15 cellular contexts compared by ENCODE assay signal in the genomic region with DNA sequence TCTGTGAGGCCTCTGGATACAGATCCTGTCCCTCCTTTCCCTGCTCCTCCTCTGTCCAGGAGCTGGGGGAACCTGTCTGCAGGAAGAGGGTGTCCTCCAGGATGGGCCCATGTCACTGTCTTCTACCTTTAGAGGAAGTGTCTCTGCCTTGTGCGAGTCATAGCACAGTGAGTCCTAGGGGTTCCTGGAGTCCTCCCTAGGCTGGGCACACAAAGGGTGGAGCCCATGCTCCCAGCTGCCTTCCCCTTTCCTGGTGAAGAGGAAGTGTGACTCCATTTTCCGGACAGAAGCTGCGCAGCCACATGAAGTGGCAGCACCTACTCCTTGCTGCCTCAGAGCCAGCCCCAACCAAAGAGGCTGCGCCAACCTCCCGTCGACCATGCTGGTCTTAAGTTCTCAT.
DNase-seq lines count a peak whose midpoint lies in the region; ATAC-seq and TF ChIP-seq lines count a peak whose summit lies in the region.
"Had no signal": no experiment of that assay in that cellular context is flagged by ENCODE, and none has a peak within 500 bp of the region (broad histone marks: within the 10 kb centered on the region; RNA-seq: fewer than 3 reads in every experiment).

No MANE protein-coding gene starts in this region.

- H3K36me3 ChIP-seq in right atrium auricular region (no peaks in the 10 kb centered on the region), neuronal stem cell (replicated peaks in 1 of 2; ENCODE audit: control insufficient read depth in 2 of 2, insufficient read depth in 2 of 2, low read length in 2 of 2) (no peaks in the 10 kb centered on the region), BE2C (no peaks in the 10 kb centered on the region)

- H3K9ac ChIP-seq in neuronal stem cell (ENCODE audit: low read depth, low read length, poor library complexity) = no peak overlapping the region

- H2BK12ac ChIP-seq in neuronal stem cell (ENCODE audit: low read length) = no peak overlapping the region

- no peak overlapping the region for H3K23ac ChIP-seq in neuronal stem cell (ENCODE audit: low read depth, low read length, poor library complexity)

- peak overlapping the region; percentile 24 for H3K18ac ChIP-seq in neuronal stem cell (ENCODE audit: low read length)

- no peaks in the 10 kb centered on the region for H3K4me1 ChIP-seq in right cardiac atrium (ENCODE audit: control insufficient read depth, insufficient read depth, low read length)
- H3K4me1 ChIP-seq in right atrium auricular region = no peaks in the 10 kb centered on the region
- H3K4me1 ChIP-seq in neuronal stem cell (ENCODE audit: control insufficient read depth in 2 of 2, insufficient read depth in 1 of 2, low read depth in 1 of 2, low read length in 2 of 2) = peaks cover 0 to 15% of the 10 kb centered on the region in 2 donors
- no peaks in the 10 kb centered on the region for H3K4me1 ChIP-seq in BE2C

- H2AK5ac ChIP-seq in neuronal stem cell (ENCODE audit: low read depth, low read length) = no peak overlapping the region

- H3K4me1 Mint-ChIP-seq in chondrocyte (ENCODE audit: low read depth) = no peaks in the 10 kb centered on the region
- H3K4me1 Mint-ChIP-seq: B cell; CD4-positive, alpha-beta memory T cell had no signal

- DNase-seq in right cardiac atrium (peak in 2 of 3 donors; percentile 4 to 13), right atrium auricular region (ENCODE audit: low spot score) (no peak), chondrocyte (ENCODE audit: low spot score) (peak; percentile 46), neuronal stem cell (ENCODE audit: low spot score) (no peak), BE2C (no peak)
- DNase-seq: CD4-positive, alpha-beta memory T cell; DMS153; DMS79 treated with DMSO at 0.1 percent for 48 hours; EL; H7 had no signal

- H3K27me3 ChIP-seq in right cardiac atrium (ENCODE audit: control insufficient read depth, insufficient read depth) = no peaks in the 10 kb centered on the region
- H3K27me3 ChIP-seq in right atrium auricular region = no peaks in the 10 kb centered on the region
- no peaks in the 10 kb centered on the region for H3K27me3 ChIP-seq in neuronal stem cell (ENCODE audit: control insufficient read depth in 3 of 3, insufficient read depth in 3 of 3, low read depth in 1 of 3, low read length in 3 of 3)
- H3K27me3 ChIP-seq in BE2C = no peaks in the 10 kb centered on the region

- H4K8ac ChIP-seq in neuronal stem cell (ENCODE audit: low read depth, low read length) = no peak overlapping the region

- intact Hi-C loops in right cardiac atrium (cut with DNase I) = no loop called here

- TF ChIP-seq CTCF in right atrium auricular region (IDR thresholded peaks at IDR 0.05) (no peak), chondrocyte (IDR thresholded peaks at IDR 0.05) (no peak), BE2C (IDR thresholded peaks at IDR 0.05; ENCODE audit: low read depth, low read length) (no peak)

- WGBS in right cardiac atrium = 84% methylated on average over 6 of the region's 6 CpGs
- no CpG with 5 or more reads among the region's 6 CpGs for WGBS in neuronal stem cell (ENCODE audit: extremely low coverage in 2 of 2, insufficient read length in 2 of 2, insufficient replicate concordance in 1 of 2), 2 donors

- H3K27ac ChIP-seq in right cardiac atrium (ENCODE audit: low read length) (no peak overlapping the region), right atrium auricular region (no peak overlapping the region), neuronal stem cell (replicated peaks; ENCODE audit: low read length) (no peak overlapping the region)
- H3K27ac ChIP-seq: C4-2B had no signal

- H3K9me3 ChIP-seq in right cardiac atrium (ENCODE audit: control insufficient read depth, low read length) (no peaks in the 10 kb centered on the region), right atrium auricular region (peaks cover 0 to 32% of the 10 kb centered on the region in 2 donors), neuronal stem cell (replicated peaks in 1 of 2; ENCODE audit: control insufficient read depth in 2 of 2, insufficient read depth in 1 of 2, low read depth in 1 of 2, low read length in 2 of 2) (peaks cover 0 to 20% of the 10 kb centered on the region in 2 donors), BE2C (no peaks in the 10 kb centered on the region; the same call in 1 of the 2 replicates)

- H3K27ac Mint-ChIP-seq in chondrocyte (ENCODE audit: unreplicated experiment) = no peak overlapping the region
- H3K27ac Mint-ChIP-seq: B cell; CD4-positive, alpha-beta memory T cell; GM23338 had no signal

- H3K14ac ChIP-seq in neuronal stem cell (ENCODE audit: low read length) = no peak overlapping the region

- H2BK5ac ChIP-seq in neuronal stem cell (ENCODE audit: low read length) = no peak overlapping the region

- no peaks in the 10 kb centered on the region for H3K79me1 ChIP-seq in neuronal stem cell (ENCODE audit: low read depth, low read length)

- H3K27me3 Mint-ChIP-seq in chondrocyte (ENCODE audit: low read depth) = no peaks in the 10 kb centered on the region
- H3K27me3 Mint-ChIP-seq: B cell had no signal

- no peak overlapping the region for H4K91ac ChIP-seq in neuronal stem cell (ENCODE audit: low read depth, low read length, poor library complexity)

- H3K4ac ChIP-seq in neuronal stem cell (ENCODE audit: low read length) = no peak overlapping the region

- H2BK120ac ChIP-seq in neuronal stem cell (ENCODE audit: low read depth, low read length) = no peak overlapping the region

- H2BK15ac ChIP-seq in neuronal stem cell (ENCODE audit: low read length) = no peak overlapping the region

- H2AFZ ChIP-seq in neuronal stem cell (ENCODE audit: low read length) = no peak overlapping the region
- H2AFZ ChIP-seq: GM23338 had no signal

- H3K9me3 Mint-ChIP-seq in chondrocyte (ENCODE audit: low read depth) = peaks cover 26% of the 10 kb centered on the region

- no peaks in the 10 kb centered on the region for H3K36me3 Mint-ChIP-seq in chondrocyte (ENCODE audit: low read depth)
- H3K36me3 Mint-ChIP-seq: CD4-positive, alpha-beta memory T cell had no signal

- no peak overlapping the region for H3K4me3 Mint-ChIP-seq in chondrocyte (ENCODE audit: unreplicated experiment)
- H3K4me3 Mint-ChIP-seq: B cell; CD4-positive, alpha-beta memory T cell; GM23338 had no signal

- H3K4me3 ChIP-seq in right cardiac atrium (ENCODE audit: low read length) (no peak overlapping the region), right atrium auricular region (no peak overlapping the region), neuronal stem cell (ENCODE audit: low read length in 2 of 2) (no peak overlapping the region), BE2C (ENCODE audit: low read depth, low read length) (no peak overlapping the region)
- H3K4me3 ChIP-seq: GM23338 had no signal

- H3K4me2 ChIP-seq in neuronal stem cell (ENCODE audit: insufficient read depth, low read length, poor library complexity, severe bottlenecking) = no peak overlapping the region
- H3K4me2 ChIP-seq: GM23338 had no signal

- no peak for ATAC-seq in right cardiac atrium
- ATAC-seq in HG03097 (IDR thresholded peaks at IDR 0.05; ENCODE audit: low FRiP score, unreplicated experiment) = no peak
- no peak for ATAC-seq in HG02678 (IDR thresholded peaks at IDR 0.05; ENCODE audit: unreplicated experiment)

Comparison
In these comparisons a context has a peak if more than half of its experiments do, and no peak if none do; other contexts are left out.
1. DNase-seq: peak in right cardiac atrium (2 of 3) and chondrocyte (single experiment); none in right atrium auricular region (single experiment), neuronal stem cell (single experiment) and BE2C (single experiment).